In the genomic region with DNA sequence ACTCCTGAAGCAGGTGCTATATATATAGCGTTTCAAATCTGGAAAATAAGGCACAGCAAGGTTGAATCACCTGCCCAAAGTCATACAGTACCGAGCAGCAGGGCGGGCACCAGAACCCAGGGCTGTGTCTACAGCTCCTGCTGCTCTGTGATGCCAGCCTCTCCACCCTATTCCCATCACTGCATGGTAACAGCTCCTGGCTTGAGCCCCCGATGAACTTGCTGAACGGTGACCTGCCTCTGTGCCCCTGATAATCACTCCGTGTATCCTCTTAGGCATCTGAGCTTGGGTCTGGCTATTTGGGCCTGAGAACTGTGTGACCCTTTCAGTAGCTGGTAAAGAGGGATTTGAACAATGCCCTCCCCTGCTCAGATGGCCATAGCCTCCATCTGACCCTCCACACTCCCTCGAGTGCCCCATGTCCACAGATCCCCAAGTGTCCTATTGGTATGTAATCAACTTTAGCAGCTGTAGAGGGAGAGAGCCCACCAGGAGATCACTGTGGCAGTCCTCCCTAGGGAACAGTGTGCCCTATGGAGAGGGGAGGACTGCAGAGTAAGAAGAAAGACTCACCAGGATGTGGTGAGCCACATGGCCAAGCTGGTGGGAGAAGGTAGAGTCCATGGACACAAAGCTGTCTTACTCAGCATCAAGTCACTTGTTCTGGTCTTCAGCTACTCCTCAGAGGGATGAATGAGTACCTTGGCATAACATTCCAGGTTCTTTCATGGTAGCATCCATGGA, we compare ENCODE assay signal across 2 cellular contexts.
TF ChIP-seq lines count a peak whose summit lies in the region.

No MANE protein-coding gene starts in this region.

TF ChIP-seq in A549, 52 proteins besides CTCF, POLR2A, EP300 and RAD21 (continued from another document):
- no peak for TF ChIP-seq HES2 (IDR thresholded peaks at IDR 0.05)
- no peak for TF ChIP-seq TFCP2L1 (CRISPR knock-in tag; IDR thresholded peaks at IDR 0.05)
- TF ChIP-seq RCOR1 (IDR thresholded peaks at IDR 0.05; ENCODE audit: low read depth, low read length): no peak
- TF ChIP-seq, protein P1, sequence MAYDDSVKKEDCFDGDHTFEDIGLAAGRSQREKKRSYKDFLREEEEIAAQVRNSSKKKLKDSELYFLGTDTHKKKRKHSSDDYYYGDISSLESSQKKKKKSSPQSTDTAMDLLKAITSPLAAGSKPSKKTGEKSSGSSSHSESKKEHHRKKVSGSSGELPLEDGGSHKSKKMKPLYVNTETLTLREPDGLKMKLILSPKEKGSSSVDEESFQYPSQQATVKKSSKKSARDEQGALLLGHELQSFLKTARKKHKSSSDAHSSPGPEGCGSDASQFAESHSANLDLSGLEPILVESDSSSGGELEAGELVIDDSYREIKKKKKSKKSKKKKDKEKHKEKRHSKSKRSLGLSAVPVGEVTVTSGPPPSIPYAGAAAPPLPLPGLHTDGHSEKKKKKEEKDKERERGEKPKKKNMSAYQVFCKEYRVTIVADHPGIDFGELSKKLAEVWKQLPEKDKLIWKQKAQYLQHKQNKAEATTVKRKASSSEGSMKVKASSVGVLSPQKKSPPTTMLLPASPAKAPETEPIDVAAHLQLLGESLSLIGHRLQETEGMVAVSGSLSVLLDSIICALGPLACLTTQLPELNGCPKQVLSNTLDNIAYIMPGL (CRISPR knock-in tag; IDR thresholded peaks at IDR 0.05; ENCODE audit: borderline replicate concordance): no peak
- TF ChIP-seq ZFP36 (IDR thresholded peaks at IDR 0.05; ENCODE audit: borderline replicate concordance, partially characterized antibody): no peak
- TF ChIP-seq CBX2 (IDR thresholded peaks at IDR 0.05; ENCODE audit: borderline replicate concordance, low read depth): no peak

TF ChIP-seq in HEK293T, 16 proteins besides CTCF, POLR2A, EP300 and RAD21 (continued from another document):
- TF ChIP-seq BHLHE40 (IDR thresholded peaks at IDR 0.05; ENCODE audit: borderline replicate concordance): no peak
